In genomic region chr7:130897515-130898419, GRCh38 we compare ENCODE assay signal across 9 cellular contexts.
DNase-seq lines count a peak whose midpoint lies in the region; ATAC-seq and TF ChIP-seq lines count a peak whose summit lies in the region.
"Had no signal": no experiment of that assay in that cellular context is flagged by ENCODE, and none has a peak within 500 bp of the region (broad histone marks: within the 10 kb centered on the region; RNA-seq: fewer than 3 reads in every experiment).

No MANE protein-coding gene starts in this region.

- peaks cover 98% of the 10 kb centered on the region for H3F3A ChIP-seq in GM23248 (ENCODE audit: insufficient read depth)

- DNase-seq in CD4-positive, alpha-beta T cell, result no peak
- DNase-seq in GM23248 (peak; percentile 47), ascending aorta (ENCODE audit: low spot score in 2 of 2) (peak in 1 of 2 donors; percentile 65), naive B cell (no peak), NK-92 (lab: John Stamatoyannopoulos, UW; ENCODE audit: unreplicated experiment) (no peak), AG20443 (ENCODE audit: low spot score) (no peak)
- DNase-seq: SIG-M5 had no signal

- in situ Hi-C loops in GM23248 (cut with MboI), result no loop called here

- no peak overlapping the region for H3K4me3 Mint-ChIP-seq in CD4-positive, alpha-beta T cell
- peak overlapping the region in 1 of 8 donors; percentile 25 for H3K4me3 Mint-ChIP-seq in naive B cell

- H3K4me2 ChIP-seq in GM23248 (ENCODE audit: unreplicated experiment), result peak overlapping the region; percentile 12

- H3K9me2 ChIP-seq in GM23248 (ENCODE audit: insufficient read depth), result no peaks in the 10 kb centered on the region

- no peaks in the 10 kb centered on the region for H3K9me3 Mint-ChIP-seq in CD4-positive, alpha-beta T cell
- peaks cover 0 to 1% (median 0%) of the 10 kb centered on the region in 7 donors for H3K9me3 Mint-ChIP-seq in naive B cell

- H3K27ac ChIP-seq in CD4-positive, alpha-beta T cell (ENCODE audit: low read depth, low read length), result no peak overlapping the region
- H3K27ac ChIP-seq in GM23248, result peak overlapping the region; percentile 98
- H3K27ac ChIP-seq in ascending aorta, result peak overlapping the region; percentile 91 to 93

- CTCF ChIA-PET in CD4-positive, alpha-beta T cell (lab: Charles Lee), result interaction anchor here (0.6 to 3.6 kb wide), 37 partner anchors 7 to 499 kb away, joined by 3 to 50 read pairs (median 5); no protein-coding TSS in a partner anchor

- H3K9ac ChIP-seq in GM23248, result peak overlapping the region; percentile 100

- H3K4me1 Mint-ChIP-seq in CD4-positive, alpha-beta T cell (ENCODE audit: low read depth), result peaks cover 86% of the 10 kb centered on the region
- peaks cover 64 to 81% (median 76%) of the 10 kb centered on the region in 3 donors for H3K4me1 Mint-ChIP-seq in naive B cell

- H3K4me1 ChIP-seq in GM23248 (ENCODE audit: insufficient read depth) (peaks cover 97% of the 10 kb centered on the region), ascending aorta (peaks cover 4 to 47% of the 10 kb centered on the region in 2 donors)

- H3K9me3 ChIP-seq in CD4-positive, alpha-beta T cell (ENCODE audit: control insufficient read depth, low read length), result no peaks in the 10 kb centered on the region
- H3K9me3 ChIP-seq in GM23248 (ENCODE audit: low read depth), result no peaks in the 10 kb centered on the region
- H3K9me3 ChIP-seq in ascending aorta, result no peaks in the 10 kb centered on the region

- peaks cover 100% of the 10 kb centered on the region for H3K79me2 ChIP-seq in GM23248 (ENCODE audit: insufficient read depth)

- POLR2A ChIA-PET in CD4-positive, alpha-beta T cell (lab: Charles Lee), result interaction anchor here (0.7 to 2.0 kb wide), 12 partner anchors 12 to 142 kb away, joined by 3 to 13 read pairs (median 3); no protein-coding TSS in a partner anchor

- peak overlapping the region; percentile 74 for H3K27ac Mint-ChIP-seq in CD4-positive, alpha-beta T cell
- H3K27ac Mint-ChIP-seq in naive B cell, result peak overlapping the region; percentile 34 to 97 (median 82)

- H3K27me3 Mint-ChIP-seq in CD4-positive, alpha-beta T cell, result no peaks in the 10 kb centered on the region
- no peaks in the 10 kb centered on the region for H3K27me3 Mint-ChIP-seq in naive B cell

- no peak for TF ChIP-seq CTCF in CD4-positive, alpha-beta T cell (IDR thresholded peaks at IDR 0.05)
- TF ChIP-seq CTCF in ascending aorta (IDR thresholded peaks at IDR 0.05), result no peak

- H3K36me3 ChIP-seq in GM23248 (ENCODE audit: low read depth), result peaks cover 80% of the 10 kb centered on the region
- peaks cover 15 to 35% of the 10 kb centered on the region in 2 donors for H3K36me3 ChIP-seq in ascending aorta

- H4K20me1 ChIP-seq in GM23248 (ENCODE audit: insufficient read depth), result peaks cover 12% of the 10 kb centered on the region; the same call in 1 of the 2 replicates

- H3K4me3 ChIP-seq in GM23248 (no peak overlapping the region), ascending aorta (no peak overlapping the region)

- H2AFZ ChIP-seq in GM23248, result no peak overlapping the region

- 66 to 70% methylated on average over 24 of the region's 24 CpGs for WGBS in GM23248 (ENCODE audit: low coverage in 1 of 2, low lambda C conversion rate in 2 of 2, missing lambda C conversion rate in 2 of 2), 2 experiments

- H3K27me3 ChIP-seq in CD4-positive, alpha-beta T cell (ENCODE audit: control insufficient read depth, insufficient read depth, low read length), result no peaks in the 10 kb centered on the region
- H3K27me3 ChIP-seq in GM23248 (replicated peaks; ENCODE audit: insufficient read depth), result no peaks in the 10 kb centered on the region
- no peaks in the 10 kb centered on the region for H3K27me3 ChIP-seq in ascending aorta

- H3K36me3 Mint-ChIP-seq in CD4-positive, alpha-beta T cell (ENCODE audit: low read depth), result peaks cover 95% of the 10 kb centered on the region
- peaks cover 16 to 23% of the 10 kb centered on the region in 2 donors for H3K36me3 Mint-ChIP-seq in naive B cell

- intact Hi-C loops in CD4-positive, alpha-beta T cell (cut with DNase I, micrococcal nuclease), result loop anchor here (1.0 to 10.0 kb wide), 8 partner anchors 57 to 757 kb away; no protein-coding TSS in a partner anchor
- intact Hi-C loops in ascending aorta (cut with DNase I), result loop anchor here (2.0 to 10.0 kb wide), 8 partner anchors 45 to 1033 kb away; partner anchors contain the start of genes MKLN1 and UBE2H

- ATAC-seq in CD4-positive, alpha-beta T cell (ENCODE audit: poor library complexity), result peak; percentile 10
- ATAC-seq in naive B cell (ENCODE audit: low read depth in 2 of 2), result peak in 1 of 2 donors; percentile 5
- no peak for ATAC-seq in HG02973 (IDR thresholded peaks at IDR 0.05; ENCODE audit: unreplicated experiment)
- ATAC-seq in HG03469 (IDR thresholded peaks at IDR 0.05; ENCODE audit: unreplicated experiment), result no peak
